17 cellular contexts compared by ENCODE assay signal in genomic region chr10:34334908-34335307, GRCh38.
DNase-seq lines count a peak whose midpoint lies in the region; ATAC-seq, FAIRE-seq and TF ChIP-seq lines count a peak whose summit lies in the region.
"Had no signal": no experiment of that assay in that cellular context is flagged by ENCODE, and none has a peak within 500 bp of the region (broad histone marks: within the 10 kb centered on the region; RNA-seq: fewer than 3 reads in every experiment).

No MANE protein-coding gene starts in this region.

- no peak for TF ChIP-seq CTCF in nephron (IDR thresholded peaks at IDR 0.05; ENCODE audit: unreplicated experiment in 3 of 3)

- H3K9me3 Mint-ChIP-seq in nephron, result no peaks in the 10 kb centered on the region
- H3K9me3 Mint-ChIP-seq: CD8-positive, alpha-beta T cell had no signal

- no peak for TF ChIP-seq POLR2A in H54 (IDR thresholded peaks at IDR 0.05; ENCODE audit: low read depth, low read length)

- peaks cover 22% of the 10 kb centered on the region for H3K4me1 Mint-ChIP-seq in nephron
- H3K4me1 Mint-ChIP-seq: B cell had no signal

- DNase-seq in H54 (ENCODE audit: insufficient read length, low spot score) (no peak), NCI-H526 (lab: John Stamatoyannopoulos, UW) (peak; percentile 46 to 53), activated T-cell treated with anti-CD3 and anti-CD28 coated beads for 4 hours (no peak), GF-D8 (lab: John Stamatoyannopoulos, UW) (no peak)
- DNase-seq: Calu3; CD8-positive, alpha-beta T cell; DMS 273 treated with DMSO at 0.1 percent for 48 hours; DMS53; DND-41; EL; GM23248; HCEC 1CT had no signal

- ATAC-seq in HG02840 (IDR thresholded peaks at IDR 0.05; ENCODE audit: low FRiP score, unreplicated experiment), result no peak
- ATAC-seq: CD8-positive, alpha-beta T cell had no signal

- H3K27me3 Mint-ChIP-seq in nephron (ENCODE audit: low read depth), result no peaks in the 10 kb centered on the region
- H3K27me3 Mint-ChIP-seq: B cell had no signal

- FAIRE-seq in H54 (lab: Jason Lieb, UNC) (peak; percentile 33), colon (lab: Jason Lieb, UNC) (peak; percentile 62)
- FAIRE-seq: GM12891 had no signal

- peaks cover 27% of the 10 kb centered on the region for H3K36me3 Mint-ChIP-seq in nephron (ENCODE audit: low read depth)
- H3K36me3 Mint-ChIP-seq: CD8-positive, alpha-beta T cell had no signal

- peak overlapping the region in 2 of 3 experiments; percentile 41 to 45 for H3K27ac Mint-ChIP-seq in nephron
- H3K27ac Mint-ChIP-seq: B cell; CD8-positive, alpha-beta T cell had no signal

- no peak overlapping the region for H3K4me3 Mint-ChIP-seq in nephron
- H3K4me3 Mint-ChIP-seq: B cell; CD8-positive, alpha-beta T cell had no signal

Comparison
In these comparisons a context has a peak if more than half of its experiments do, and no peak if none do; other contexts are left out.
1. DNase-seq: peak in NCI-H526 (2 of 2); none in H54 (single experiment), activated T-cell treated with anti-CD3 and anti-CD28 coated beads for 4 hours (single experiment) and GF-D8 (single experiment).